ENCODE assay signal across 25 cellular contexts in genomic region chr10:48694371-48695030, GRCh38. TPM values are rescaled to one million over a fixed set of nuclear protein-coding genes. Genes with fewer than 3 reads are reported as not detected.
"Had no signal": no experiment of that assay in that cellular context is flagged by ENCODE, and none has a peak within 500 bp of the region (broad histone marks: within the 10 kb centered on the region; RNA-seq: fewer than 3 reads in every experiment).

No MANE protein-coding gene starts in this region.

- H3K9me3 Mint-ChIP-seq: activated naive CD4-positive, alpha-beta T cell treated with anti-CD3 and anti-CD28 coated beads, Interleukin-2, amount 50 U/mL, for 24 hours; activated T-cell treated with anti-CD3 and anti-CD28 coated beads, Interleukin-2, amount 50 U/mL, for 72 hours; mesothelial cell of epicardium; T-cell had no signal

- H3K4me1 ChIP-seq: ascending aorta, breast epithelium, stomach, testis, upper lobe of left lung had no signal

- H3K4me1 Mint-ChIP-seq: activated naive CD4-positive, alpha-beta T cell treated with anti-CD3 and anti-CD28 coated beads, Interleukin-2, amount 50 U/mL, for 24 hours; mesothelial cell of epicardium; T-cell had no signal

- H3K27me3 ChIP-seq: ascending aorta, breast epithelium, hepatocyte, testis, upper lobe of left lung had no signal

- H2AFZ ChIP-seq: hepatocyte had no signal

- H3K9me3 ChIP-seq: ascending aorta, breast epithelium, stomach, testis, upper lobe of left lung had no signal

- H3K79me2 ChIP-seq: hepatocyte had no signal

- H3K4me3 ChIP-seq: ascending aorta, breast epithelium, hepatocyte, lung, stomach, testis, upper lobe of left lung had no signal

- H3K27ac ChIP-seq: ascending aorta, breast epithelium, hepatocyte, stomach, testis, upper lobe of left lung had no signal

- H3K36me3 Mint-ChIP-seq: activated naive CD4-positive, alpha-beta T cell treated with anti-CD3 and anti-CD28 coated beads, Interleukin-2, amount 50 U/mL, for 24 hours; mesothelial cell of epicardium; T-cell had no signal

- FAIRE-seq: islet of Langerhans had no signal

- H3K4me3 Mint-ChIP-seq: activated naive CD4-positive, alpha-beta T cell treated with anti-CD3 and anti-CD28 coated beads, Interleukin-2, amount 50 U/mL, for 24 hours; activated T-cell treated with anti-CD3 and anti-CD28 coated beads, Interleukin-2, amount 50 U/mL, for 72 hours; mesothelial cell of epicardium; T-cell had no signal

- H3K4me2 ChIP-seq: hepatocyte had no signal

- ATAC-seq: activated T-cell treated with anti-CD3 and anti-CD28 coated beads, Interleukin-2, amount 50 U/mL, for 72 hours; left colon; SK-N-SH treated with all-trans-retinoic acid at 6 μM for 48 hours had no signal

- H3K27ac Mint-ChIP-seq: activated naive CD4-positive, alpha-beta T cell treated with anti-CD3 and anti-CD28 coated beads, Interleukin-2, amount 50 U/mL, for 24 hours; activated T-cell treated with anti-CD3 and anti-CD28 coated beads, Interleukin-2, amount 50 U/mL, for 72 hours; mesothelial cell of epicardium; progenitor cell of endocrine pancreas; T-cell had no signal

- DNase-seq: activated CD4-positive, alpha-beta T cell treated with anti-CD3 and anti-CD28 coated beads, Interleukin-2, amount 50 U/mL, for 1 hour; activated CD4-positive, CD25-positive, alpha-beta regulatory T cell; activated CD8-positive, alpha-beta memory T cell treated with anti-CD3 and anti-CD28 coated beads, Interleukin-2, amount 50 U/mL, for 4 hours; activated effector memory CD4-positive, alpha-beta T cell treated with anti-CD3 and anti-CD28 coated beads, Interleukin-2, amount 50 U/mL, for 16 hours; activated T-cell treated with anti-CD3 and anti-CD28 coated beads, Interleukin-2, amount 50 U/mL, for 72 hours; cortex of kidney; effector CD4-positive, alpha-beta T cell; left colon; stimulated activated CD4-positive, alpha-beta T cell treated with anti-CD3 and anti-CD28 coated beads, Interleukin-2, amount 100 ng/mL, for 24 hours; stomach; T-cell; T-helper 9 cell; testis; upper lobe of left lung had no signal

- H3K36me3 ChIP-seq: ascending aorta, breast epithelium, stomach, upper lobe of left lung had no signal

RNA-seq across cellular contexts. Expression of gene WDFY4, which starts 9.8 kb away (rescaled TPM):
- total RNA-seq: fibroblast of villous mesenchyme had no signal
- polyA plus RNA-seq: neural cell had no signal
